Comparison of ENCODE assay signal across 6 cellular contexts in genomic region chr1:155126494-155127104, GRCh38. TPM values are rescaled to one million over a fixed set of nuclear protein-coding genes. Genes with fewer than 3 reads are reported as not detected.
DNase-seq lines count a peak whose midpoint lies in the region; ATAC-seq and TF ChIP-seq lines count a peak whose summit lies in the region.

No MANE protein-coding gene starts in this region.

- no peaks in the 10 kb centered on the region for H3K36me3 ChIP-seq in BJ (ENCODE audit: control insufficient read depth, insufficient read depth, low read length)
- H3K36me3 ChIP-seq in body of pancreas (replicated peaks in 1 of 2; ENCODE audit: insufficient read depth in 1 of 2, low read depth in 2 of 2), result peaks cover 0 to 1% of the 10 kb centered on the region in 2 donors
- H3K36me3 ChIP-seq in mesendoderm (ENCODE audit: control insufficient read depth, insufficient read depth, low read length), result no peaks in the 10 kb centered on the region

- no peak overlapping the region for H2AK5ac ChIP-seq in mesendoderm (ENCODE audit: low read length)

- no peak overlapping the region for H2BK120ac ChIP-seq in mesendoderm (ENCODE audit: low read depth, low read length)

- TF ChIP-seq POLR2A in body of pancreas (IDR thresholded peaks at IDR 0.05), result peak in 1 of 3 donors; percentile 7

- intact Hi-C loops in body of pancreas (cut with DNase I), result loop anchor here (5.0 kb wide), 1 partner anchor 34 kb away; no protein-coding TSS in a partner anchor

- CTCF ChIA-PET in BJ (lab: Yijun Ruan, JAX), result interaction anchor here (1.4 to 2.9 kb wide), 4 partner anchors 8 to 41 kb away, joined by 3 to 11 read pairs (median 8); no protein-coding TSS in a partner anchor

- H2BK5ac ChIP-seq in mesendoderm (ENCODE audit: low read length), result no peak overlapping the region

- H3K79me2 ChIP-seq in mesendoderm (ENCODE audit: control insufficient read depth, insufficient read depth, low read length), result no peaks in the 10 kb centered on the region

- POLR2A ChIA-PET in BJ (lab: Charles Lee), result no interaction called here

- H4K5ac ChIP-seq in mesendoderm (ENCODE audit: low read length), result no peak overlapping the region

- no peaks in the 10 kb centered on the region for H3K9me3 ChIP-seq in body of pancreas

- H3K27me3 ChIP-seq in BJ (ENCODE audit: control insufficient read depth, insufficient read depth, low read length) (peaks cover 48% of the 10 kb centered on the region), body of pancreas (no peaks in the 10 kb centered on the region), mesendoderm (ENCODE audit: insufficient read depth, low read length, poor library complexity) (peaks cover 14% of the 10 kb centered on the region)

- H3K18ac ChIP-seq in mesendoderm (ENCODE audit: low read length), result peak overlapping the region; percentile 30

- ATAC-seq in body of pancreas (peak; percentile 7), HG02981 (IDR thresholded peaks at IDR 0.05; ENCODE audit: unreplicated experiment) (no peak), GM21423 (IDR thresholded peaks at IDR 0.05; ENCODE audit: unreplicated experiment) (no peak)

- H3K4me2 ChIP-seq in mesendoderm (ENCODE audit: low read length), result peak overlapping the region; percentile 99

- no peak overlapping the region for H3K23ac ChIP-seq in mesendoderm (ENCODE audit: low read length)

- H3K56ac ChIP-seq in mesendoderm (ENCODE audit: low read length), result peak overlapping the region; percentile 88

- no peak overlapping the region for H2BK15ac ChIP-seq in mesendoderm (replicated peaks; ENCODE audit: low read depth)

- TF ChIP-seq CTCF in BJ (IDR thresholded peaks at IDR 0.05; ENCODE audit: insufficient read depth, low read depth, low read length) (no peak), body of pancreas (IDR thresholded peaks at IDR 0.05) (peak in 1 of 7 experiments; percentile 16)

- H3K4me1 ChIP-seq in body of pancreas (peaks cover 52% of the 10 kb centered on the region), mesendoderm (ENCODE audit: control insufficient read depth, low read depth, low read length) (peaks cover 15% of the 10 kb centered on the region)

- no peak overlapping the region for H4K8ac ChIP-seq in mesendoderm (ENCODE audit: low read depth, low read length)

- H3K27ac ChIP-seq in body of pancreas (peak overlapping the region; percentile 94 to 99 (median 98)), mesendoderm (ENCODE audit: low read depth, low read length) (no peak overlapping the region)

- H3K9ac ChIP-seq in mesendoderm (ENCODE audit: low read length), result no peak overlapping the region

- H3K4me3 ChIP-seq in BJ (ENCODE audit: low read depth, low read length), result peak overlapping the region; percentile 9; the same call in 1 of the 2 replicates
- H3K4me3 ChIP-seq in body of pancreas, result no peak overlapping the region
- H3K4me3 ChIP-seq in mesendoderm (ENCODE audit: low read length), result no peak overlapping the region

- WGBS in body of pancreas, 2 donors, result 5 to 9% methylated on average over 23 to 36 of the region's 36 CpGs
- WGBS in mesendoderm (ENCODE audit: extremely low coverage, insufficient coverage, low lambda C conversion rate), result no CpG with 5 or more reads among the region's 36 CpGs

- H3K79me1 ChIP-seq in mesendoderm (ENCODE audit: low read length), result peaks cover 1% of the 10 kb centered on the region

- no peak for DNase-seq in BJ (ENCODE audit: low read depth)
- peak; percentile 78 for DNase-seq in NCI-H2227 treated with DMSO at 0.1 percent for 48 hours (lab: John Stamatoyannopoulos, UW)
- DNase-seq in body of pancreas, result peak; percentile 46 to 61 (median 50)
- DNase-seq in mesendoderm, result peak; percentile 82

- H3K4ac ChIP-seq in mesendoderm (ENCODE audit: low read depth, low read length), result no peak overlapping the region

RNA-seq across cellular contexts. Expression of gene EFNA1, which starts 1.1 kb away (rescaled TPM):
- polyA plus RNA-seq in BJ (2011; rRNA removed), result 1.1 and 1.6 TPM in 2 replicates
- polyA minus RNA-seq in BJ (2011; rRNA and poly(A)+ RNA removed), result 0.31 and 1.00 TPM in 2 replicates
- 10 to 100 TPM; 10.5 to 20.2 TPM for total RNA-seq in body of pancreas
- polyA plus RNA-seq in mesendoderm (2013, experiment 1 of 2), result 2.2 TPM
- polyA plus RNA-seq in mesendoderm (2013, experiment 2 of 2), result 1.9 TPM

RNA-seq across cellular contexts. Expression of gene SLC50A1, which starts 9.1 kb away (rescaled TPM):
- 39.5 and 47.4 TPM in 2 replicates for polyA plus RNA-seq in BJ (2011; rRNA removed)
- polyA minus RNA-seq in BJ (2011; rRNA and poly(A)+ RNA removed), result 20.7 and 33.1 TPM in 2 replicates
- 10 to 100 TPM; 13.7 to 25.7 TPM for total RNA-seq in body of pancreas
- polyA plus RNA-seq in mesendoderm (2013, experiment 1 of 2), result 23.4 TPM
- 22.4 TPM for polyA plus RNA-seq in mesendoderm (2013, experiment 2 of 2)

RNA-seq across cellular contexts. Expression of gene DPM3, which starts 13.7 kb away (rescaled TPM):
- polyA plus RNA-seq in BJ (2011; rRNA removed), result 28.0 and 34.1 TPM in 2 replicates
- 8.4 and 11.8 TPM in 2 replicates for polyA minus RNA-seq in BJ (2011; rRNA and poly(A)+ RNA removed)
- total RNA-seq in body of pancreas, result 100 to 1,000 TPM in 1 of 2 donors, 1 to 10 TPM in 1; 6.2 to 106 TPM
- 84.8 TPM for polyA plus RNA-seq in mesendoderm (2013, experiment 1 of 2)
- 79.1 TPM for polyA plus RNA-seq in mesendoderm (2013, experiment 2 of 2)

RNA-seq across cellular contexts. Expression of gene KRTCAP2, which starts 46.5 kb away (rescaled TPM):
- 211 and 225 TPM in 2 replicates for polyA plus RNA-seq in BJ (2011; rRNA removed)
- polyA minus RNA-seq in BJ (2011; rRNA and poly(A)+ RNA removed), result 235 and 300 TPM in 2 replicates
- total RNA-seq in body of pancreas, result 10 to 100 TPM; 46.4 to 71.5 TPM
- 196 TPM for polyA plus RNA-seq in mesendoderm (2013, experiment 1 of 2)
- polyA plus RNA-seq in mesendoderm (2013, experiment 2 of 2), result 199 TPM

RNA-seq across cellular contexts. Expression of gene TRIM46, which starts 47.0 kb away (rescaled TPM):
- 3.5 and 5.4 TPM in 2 replicates for polyA plus RNA-seq in BJ (2011; rRNA removed)
- 5.8 and 7.3 TPM in 2 replicates for polyA minus RNA-seq in BJ (2011; rRNA and poly(A)+ RNA removed)
- under 1 TPM in 1 of 2 donors, not detected in 1; 0.26 TPM for total RNA-seq in body of pancreas
- polyA plus RNA-seq in mesendoderm (2013, experiment 1 of 2), result 1.8 TPM
- polyA plus RNA-seq in mesendoderm (2013, experiment 2 of 2), result 2.0 TPM
